Comparison of ENCODE assay signal across 18 cellular contexts in genomic region chr12:131473261-131473660, GRCh38.
"Had no signal": no experiment of that assay in that cellular context is flagged by ENCODE, and none has a peak within 500 bp of the region (broad histone marks: within the 10 kb centered on the region; RNA-seq: fewer than 3 reads in every experiment).

No MANE protein-coding gene starts in this region.

- H3K36me3 ChIP-seq: ovary, right atrium auricular region, sigmoid colon, tibial nerve, upper lobe of right lung, vagina had no signal

- ATAC-seq: foreskin keratinocyte; left colon; mucosa of descending colon; naive thymus-derived CD8-positive, alpha-beta T cell; upper lobe of right lung had no signal

- DNase-seq: erythroblast; foreskin keratinocyte; left colon; mammary epithelial cell; mucosa of descending colon; naive thymus-derived CD8-positive, alpha-beta T cell; ovary; sigmoid colon; stimulated activated CD4-positive, alpha-beta T cell treated with anti-CD3 and anti-CD28 coated beads, Interleukin-12 subunit alpha, Interleukin-12 subunit beta, amount 100 ng/mL, for 4 hours; stimulated activated naive CD4-positive, alpha-beta T cell treated with Interleukin-2 at 50 U/mL for 16 hours; testis; upper lobe of right lung had no signal

- H3K4me3 Mint-ChIP-seq: dendritic cell treated with granulocyte-macrophage colony-stimulating factor and Interleukin-4, amounts not matched to agents 40 ng/mL and 50 ng/mL, for 4 days had no signal

- H3K4me2 ChIP-seq: hepatocyte had no signal

- H3K27ac ChIP-seq: foreskin keratinocyte, hepatocyte, ovary, right atrium auricular region, sigmoid colon, skin epidermis, testis, tibial nerve, upper lobe of right lung, vagina had no signal

- H3K9me3 ChIP-seq: mucosa of descending colon, ovary, right atrium auricular region, sigmoid colon, testis, upper lobe of right lung, vagina had no signal

- H3K9me3 Mint-ChIP-seq: dendritic cell treated with granulocyte-macrophage colony-stimulating factor and Interleukin-4, amounts not matched to agents 40 ng/mL and 50 ng/mL, for 4 days; naive thymus-derived CD8-positive, alpha-beta T cell had no signal

- H3K27ac Mint-ChIP-seq: dendritic cell treated with granulocyte-macrophage colony-stimulating factor and Interleukin-4, amounts not matched to agents 40 ng/mL and 50 ng/mL, for 4 days; naive thymus-derived CD8-positive, alpha-beta T cell had no signal

- H3K36me3 Mint-ChIP-seq: naive thymus-derived CD8-positive, alpha-beta T cell had no signal

- H2AFZ ChIP-seq: hepatocyte had no signal

- H3K4me3 ChIP-seq: hepatocyte, mucosa of descending colon, ovary, right atrium auricular region, sigmoid colon, skin epidermis, testis, tibial nerve, upper lobe of right lung, vagina had no signal

- H3K4me1 ChIP-seq: foreskin keratinocyte, right atrium auricular region, sigmoid colon, testis, tibial nerve, upper lobe of right lung, vagina had no signal

- H3K27me3 ChIP-seq: foreskin keratinocyte, hepatocyte, ovary, right atrium auricular region, testis, tibial nerve, vagina had no signal
